ENCODE assay signal across 8 cellular contexts in the genomic region with DNA sequence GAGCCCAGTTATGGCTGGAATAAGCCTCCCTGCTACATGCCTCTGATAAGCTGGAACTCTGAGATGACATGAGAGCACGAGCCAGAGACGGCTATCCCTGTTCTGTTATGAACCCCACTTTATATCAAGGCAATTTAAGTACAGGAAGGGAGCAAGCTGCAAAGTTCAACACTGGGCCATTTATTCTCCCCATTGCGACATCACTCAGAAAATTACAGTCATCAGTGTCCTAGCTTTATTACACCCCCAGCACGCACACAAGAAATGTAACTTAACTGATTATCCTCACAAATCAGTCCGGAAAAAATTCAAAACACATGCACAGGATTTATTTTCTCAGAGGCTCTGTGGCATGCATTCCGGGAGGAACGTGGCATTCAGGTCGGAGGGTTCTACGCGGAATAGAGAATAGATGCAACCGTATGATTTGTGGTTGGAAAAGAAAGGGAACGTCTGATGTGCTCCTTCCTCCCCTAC.
DNase-seq lines count a peak whose midpoint lies in the region; ATAC-seq, FAIRE-seq and TF ChIP-seq lines count a peak whose summit lies in the region.

No MANE protein-coding gene starts in this region.

- peak overlapping the region; percentile 56 for H3K9ac ChIP-seq in SK-N-MC (ENCODE audit: insufficient read length)
- no peak overlapping the region for H3K9ac ChIP-seq in rectal smooth muscle tissue (ENCODE audit: low read length)

- no peaks in the 10 kb centered on the region for H4K20me1 ChIP-seq in GM23338 (replicated peaks; ENCODE audit: insufficient read depth)

- H3K27ac Mint-ChIP-seq in GM23338, result no peak overlapping the region

- H3K9me3 ChIP-seq in SK-N-MC (ENCODE audit: low read depth, low read length), result no peaks in the 10 kb centered on the region
- H3K9me3 ChIP-seq in esophagus (ENCODE audit: control insufficient read depth in 2 of 2, insufficient read depth in 1 of 2, low read depth in 1 of 2, low read length in 1 of 2), result no peaks in the 10 kb centered on the region

- peaks cover 43% of the 10 kb centered on the region for H3K4me1 ChIP-seq in GM23338 (ENCODE audit: insufficient read depth)
- peaks cover 0 to 2% of the 10 kb centered on the region in 2 donors for H3K4me1 ChIP-seq in esophagus (ENCODE audit: control insufficient read depth in 2 of 2, insufficient read depth in 2 of 2, low read length in 1 of 2)
- peaks cover 6% of the 10 kb centered on the region for H3K4me1 ChIP-seq in rectal smooth muscle tissue (ENCODE audit: control insufficient read depth, insufficient read depth, low read length)

- no peaks in the 10 kb centered on the region for H3K9me2 ChIP-seq in GM23338 (ENCODE audit: insufficient read depth)

- peak overlapping the region; percentile 67 for H3K4me3 Mint-ChIP-seq in GM23338

- DNase-seq in GM23338 (ENCODE audit: low spot score) (no peak), SK-N-MC (ENCODE audit: low read depth, low spot score) (peak; percentile 83), NCI-H1105 treated with DMSO at 0.1 percent for 48 hours (lab: John Stamatoyannopoulos, UW) (no peak), GM19239 (ENCODE audit: insufficient read length, low spot score) (no peak)
- no peak for DNase-seq in activated CD8-positive, alpha-beta memory T cell treated with anti-CD3 and anti-CD28 coated beads for 24 hours

- peaks cover 42% of the 10 kb centered on the region for H3K4me1 Mint-ChIP-seq in GM23338

- H3K9me3 Mint-ChIP-seq in GM23338, result no peaks in the 10 kb centered on the region; the same call in 2 of the 3 replicates

- ATAC-seq in GM23338 (no peak), GM18861 (IDR thresholded peaks at IDR 0.05; ENCODE audit: unreplicated experiment) (no peak)

- 0 out of 2 replicates have a peak, but pooled peaks cover 3% of the 10 kb centered on the region for H3F3A ChIP-seq in GM23338 (replicated peaks; ENCODE audit: low read depth)

- peaks cover 10% of the 10 kb centered on the region; the same call in 1 of the 2 replicates for H3K79me2 ChIP-seq in GM23338 (replicated peaks; ENCODE audit: insufficient read depth)

- TF ChIP-seq CTCF in GM23338 (conservative IDR thresholded peaks at IDR 0.05; ENCODE audit: low read depth in 2 of 2), result no peak

- peaks cover 15% of the 10 kb centered on the region for H3K36me3 Mint-ChIP-seq in GM23338 (ENCODE audit: low read depth)

- H3K27me3 Mint-ChIP-seq in GM23338 (ENCODE audit: insufficient read depth, low read depth, poor library complexity), result peaks cover 16% of the 10 kb centered on the region

- no peak for FAIRE-seq in GM19239 (lab: Jason Lieb, UNC)

- H3K4me3 ChIP-seq in GM23338 (peak overlapping the region; percentile 46), SK-N-MC (peak overlapping the region; percentile 86), esophagus (ENCODE audit: low read depth in 1 of 2, low read length in 2 of 2) (peak overlapping the region; percentile 18 to 44), rectal smooth muscle tissue (ENCODE audit: low read length) (peak overlapping the region; percentile 48)

- H3K36me3 ChIP-seq in GM23338 (ENCODE audit: insufficient read depth) (peaks cover 2% of the 10 kb centered on the region), SK-N-MC (ENCODE audit: insufficient read depth, low read length) (peaks cover 11% of the 10 kb centered on the region), esophagus (ENCODE audit: control insufficient read depth in 2 of 2, insufficient read depth in 2 of 2, low read length in 1 of 2) (no peaks in the 10 kb centered on the region), rectal smooth muscle tissue (ENCODE audit: control insufficient read depth, insufficient read depth, low read length) (no peaks in the 10 kb centered on the region)

- peak overlapping the region; percentile 42; the same call in 1 of the 2 replicates for H3K27ac ChIP-seq in GM23338 (ENCODE audit: low read depth)
- peak overlapping the region; percentile 81 for H3K27ac ChIP-seq in SK-N-MC
- peak overlapping the region in 1 of 2 donors; percentile 71 for H3K27ac ChIP-seq in esophagus (ENCODE audit: low read depth in 2 of 2, low read length in 1 of 2)
- no peak overlapping the region for H3K27ac ChIP-seq in rectal smooth muscle tissue (ENCODE audit: low read depth, low read length)

- H3K27me3 ChIP-seq in GM23338 (ENCODE audit: insufficient read depth) (peaks cover 19% of the 10 kb centered on the region), esophagus (ENCODE audit: control insufficient read depth in 1 of 2, insufficient read depth in 2 of 2, low read length in 2 of 2) (no peaks in the 10 kb centered on the region), rectal smooth muscle tissue (ENCODE audit: control insufficient read depth, insufficient read depth, low read length) (no peaks in the 10 kb centered on the region)

- whole genome bisulfite sequencing in esophagus, 2 donors, result 36 to 40% methylated on average over 12 of the region's 12 CpGs

- peak overlapping the region; percentile 78 for H3K4me2 ChIP-seq in GM23338

- H2AFZ ChIP-seq in GM23338, result peak overlapping the region; percentile 43; the same call in 1 of the 2 replicates

TF ChIP-seq in GM23338, 12 proteins besides CTCF, POLR2A, EP300 and RAD21:
- TF ChIP-seq, protein P1, sequence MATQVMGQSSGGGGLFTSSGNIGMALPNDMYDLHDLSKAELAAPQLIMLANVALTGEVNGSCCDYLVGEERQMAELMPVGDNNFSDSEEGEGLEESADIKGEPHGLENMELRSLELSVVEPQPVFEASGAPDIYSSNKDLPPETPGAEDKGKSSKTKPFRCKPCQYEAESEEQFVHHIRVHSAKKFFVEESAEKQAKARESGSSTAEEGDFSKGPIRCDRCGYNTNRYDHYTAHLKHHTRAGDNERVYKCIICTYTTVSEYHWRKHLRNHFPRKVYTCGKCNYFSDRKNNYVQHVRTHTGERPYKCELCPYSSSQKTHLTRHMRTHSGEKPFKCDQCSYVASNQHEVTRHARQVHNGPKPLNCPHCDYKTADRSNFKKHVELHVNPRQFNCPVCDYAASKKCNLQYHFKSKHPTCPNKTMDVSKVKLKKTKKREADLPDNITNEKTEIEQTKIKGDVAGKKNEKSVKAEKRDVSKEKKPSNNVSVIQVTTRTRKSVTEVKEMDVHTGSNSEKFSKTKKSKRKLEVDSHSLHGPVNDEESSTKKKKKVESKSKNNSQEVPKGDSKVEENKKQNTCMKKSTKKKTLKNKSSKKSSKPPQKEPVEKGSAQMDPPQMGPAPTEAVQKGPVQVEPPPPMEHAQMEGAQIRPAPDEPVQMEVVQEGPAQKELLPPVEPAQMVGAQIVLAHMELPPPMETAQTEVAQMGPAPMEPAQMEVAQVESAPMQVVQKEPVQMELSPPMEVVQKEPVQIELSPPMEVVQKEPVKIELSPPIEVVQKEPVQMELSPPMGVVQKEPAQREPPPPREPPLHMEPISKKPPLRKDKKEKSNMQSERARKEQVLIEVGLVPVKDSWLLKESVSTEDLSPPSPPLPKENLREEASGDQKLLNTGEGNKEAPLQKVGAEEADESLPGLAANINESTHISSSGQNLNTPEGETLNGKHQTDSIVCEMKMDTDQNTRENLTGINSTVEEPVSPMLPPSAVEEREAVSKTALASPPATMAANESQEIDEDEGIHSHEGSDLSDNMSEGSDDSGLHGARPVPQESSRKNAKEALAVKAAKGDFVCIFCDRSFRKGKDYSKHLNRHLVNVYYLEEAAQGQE (IDR thresholded peaks at IDR 0.05; ENCODE audit: unreplicated experiment), result no peak
- TF ChIP-seq EZH2phosphoT487 (IDR thresholded peaks at IDR 0.05; ENCODE audit: unreplicated experiment) (no peak), EZH2 (IDR thresholded peaks at IDR 0.05; ENCODE audit: low read depth, unreplicated experiment) (no peak), ZNF331 (CRISPR knock-in tag; IDR thresholded peaks at IDR 0.05; ENCODE audit: low read depth) (no peak), NANOG (IDR thresholded peaks at IDR 0.05; ENCODE audit: borderline replicate concordance) (no peak), CREB1 (CRISPR knock-in tag; IDR thresholded peaks at IDR 0.05; ENCODE audit: low read depth) (no peak), STAT1 (IDR thresholded peaks at IDR 0.05; ENCODE audit: unreplicated experiment) (no peak), ZNF114 (CRISPR knock-in tag; IDR thresholded peaks at IDR 0.05) (no peak)
- TF ChIP-seq, protein P2, sequence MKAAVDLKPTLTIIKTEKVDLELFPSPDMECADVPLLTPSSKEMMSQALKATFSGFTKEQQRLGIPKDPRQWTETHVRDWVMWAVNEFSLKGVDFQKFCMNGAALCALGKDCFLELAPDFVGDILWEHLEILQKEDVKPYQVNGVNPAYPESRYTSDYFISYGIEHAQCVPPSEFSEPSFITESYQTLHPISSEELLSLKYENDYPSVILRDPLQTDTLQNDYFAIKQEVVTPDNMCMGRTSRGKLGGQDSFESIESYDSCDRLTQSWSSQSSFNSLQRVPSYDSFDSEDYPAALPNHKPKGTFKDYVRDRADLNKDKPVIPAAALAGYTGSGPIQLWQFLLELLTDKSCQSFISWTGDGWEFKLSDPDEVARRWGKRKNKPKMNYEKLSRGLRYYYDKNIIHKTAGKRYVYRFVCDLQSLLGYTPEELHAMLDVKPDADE (IDR thresholded peaks at IDR 0.05), result no peak

Comparison
In these comparisons a context has a peak if more than half of its experiments do, and no peak if none do; other contexts are left out.
1. H3K4me3 ChIP-seq: peak in every context shown above with its lines; median percentile 86 in SK-N-MC; 48 in rectal smooth muscle tissue; 46 in GM23338; 31 in esophagus.